ENCODE assay signal across 7 cellular contexts in the genomic region with DNA sequence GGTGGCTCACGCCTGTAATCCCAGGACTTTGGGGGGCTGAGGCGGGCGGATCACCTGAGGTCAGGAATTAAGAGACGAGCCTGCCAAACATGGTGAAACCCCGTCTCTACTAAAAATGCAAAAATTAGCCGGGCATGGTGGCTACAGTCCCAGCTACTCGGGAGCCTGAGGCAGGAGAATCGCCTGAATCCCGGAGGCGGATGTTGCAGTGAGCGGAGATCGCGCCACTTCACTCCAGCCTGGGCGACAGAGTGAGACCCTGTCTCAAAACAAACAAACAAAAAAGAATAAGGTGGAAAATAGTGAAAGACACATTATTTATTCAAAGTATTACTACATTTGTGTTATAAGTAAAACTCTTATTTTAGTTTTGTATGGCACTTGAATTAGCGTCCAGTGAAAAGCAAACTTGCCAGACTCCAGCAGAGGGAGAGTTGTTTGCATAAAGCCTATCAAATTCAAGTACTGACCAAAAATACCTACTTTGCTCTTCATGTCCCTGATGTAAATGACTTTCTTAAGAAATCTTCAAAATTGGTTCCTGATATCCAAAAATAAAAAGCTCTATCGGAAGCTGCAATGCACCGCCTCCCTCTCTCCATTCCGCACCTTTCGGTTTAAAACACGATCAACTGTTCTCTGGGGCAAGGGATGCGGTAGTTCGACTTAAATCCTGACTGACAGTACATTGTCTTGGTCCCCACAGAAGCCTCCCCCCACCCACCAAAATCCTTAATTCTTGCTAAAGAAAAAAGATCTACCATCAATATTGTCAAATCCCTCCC. TPM values are rescaled to one million over a fixed set of nuclear protein-coding genes. Genes with fewer than 3 reads are reported as not detected.
DNase-seq lines count a peak whose midpoint lies in the region; ATAC-seq and TF ChIP-seq lines count a peak whose summit lies in the region.

No MANE protein-coding gene starts in this region.

- H3K4me3 ChIP-seq in WI38 (ENCODE audit: low read depth, low read length), result peak overlapping the region; percentile 80
- peak overlapping the region; percentile 82 for H3K4me3 ChIP-seq in skeletal muscle satellite cell (ENCODE audit: low read length)

- H3K9me3 Mint-ChIP-seq in HFFc6 (no peaks in the 10 kb centered on the region), glutamatergic neuron (ENCODE audit: unreplicated experiment) (peaks cover 8% of the 10 kb centered on the region)

- H3K9me3 ChIP-seq in skeletal muscle satellite cell (replicated peaks; ENCODE audit: low read length), result no peaks in the 10 kb centered on the region

- no peaks in the 10 kb centered on the region for H3K27me3 ChIP-seq in skeletal muscle satellite cell (ENCODE audit: control insufficient read depth, insufficient read depth, low read length)

- H3K4me1 Mint-ChIP-seq in HFFc6 (ENCODE audit: low read depth) (peaks cover 42% of the 10 kb centered on the region), glutamatergic neuron (ENCODE audit: low read depth, unreplicated experiment) (peaks cover 15% of the 10 kb centered on the region)

- peak overlapping the region; percentile 89 for H3K4me2 ChIP-seq in skeletal muscle satellite cell (ENCODE audit: low read length)

- H3K27ac Mint-ChIP-seq in HFFc6 (peak overlapping the region; percentile 96), glutamatergic neuron (ENCODE audit: unreplicated experiment) (peak overlapping the region; percentile 92)

- H3K9ac ChIP-seq in skeletal muscle satellite cell (ENCODE audit: low read depth, low read length), result peak overlapping the region; percentile 92

- H3K36me3 ChIP-seq in skeletal muscle satellite cell (ENCODE audit: insufficient read depth, low read length), result peaks cover 8% of the 10 kb centered on the region

- H3K4me3 Mint-ChIP-seq in HFFc6, result peak overlapping the region; percentile 99
- H3K4me3 Mint-ChIP-seq in glutamatergic neuron (ENCODE audit: unreplicated experiment), result peak overlapping the region; percentile 90

- H3K27me3 Mint-ChIP-seq in HFFc6 (ENCODE audit: insufficient read depth) (peaks cover 2% of the 10 kb centered on the region; the same call in 1 of the 2 replicates), glutamatergic neuron (ENCODE audit: unreplicated experiment) (peaks cover 8% of the 10 kb centered on the region)

- peaks cover 24% of the 10 kb centered on the region for H3K4me1 ChIP-seq in skeletal muscle satellite cell (ENCODE audit: control insufficient read depth, insufficient read depth, low read length)

- TF ChIP-seq CTCF in HFFc6 (IDR thresholded peaks at IDR 0.05), result no peak
- no peak for TF ChIP-seq CTCF in WI38 (IDR thresholded peaks at IDR 0.05; ENCODE audit: low read depth, low read length)
- TF ChIP-seq CTCF in glutamatergic neuron (IDR thresholded peaks at IDR 0.05; ENCODE audit: partially characterized antibody, unreplicated experiment), result no peak

- H3K36me3 Mint-ChIP-seq in HFFc6 (ENCODE audit: low read depth) (peaks cover 16% of the 10 kb centered on the region; the same call in 1 of the 2 replicates), glutamatergic neuron (ENCODE audit: unreplicated experiment) (no peaks in the 10 kb centered on the region)

- ATAC-seq in HG03159 (IDR thresholded peaks at IDR 0.05; ENCODE audit: unreplicated experiment), result no peak

- DNase-seq in HFFc6 (no peak), glutamatergic neuron (no peak), SIG-M5 treated with dmso at 0.1 percent for 504 hours (lab: John Stamatoyannopoulos, UW; ENCODE audit: unreplicated experiment) (no peak), putamen (ENCODE audit: low spot score) (no peak)

RNA-seq across cellular contexts. Expression of gene TRPM7, which starts 1.2 kb away (rescaled TPM):
- 10 to 100 TPM; 20.6 to 24.6 (median 23.5) TPM for total RNA-seq in HFFc6 (2021; fragmentation: NEBNext Ultra II Directional; extraction: Animal tissue kit (Norgen Biotek cat#: 25700))
- 24.3 TPM for total RNA-seq in glutamatergic neuron (ENCODE audit: unreplicated experiment)
- 39.5 and 56.0 TPM in 2 replicates for total RNA-seq in skeletal muscle satellite cell (2012; rRNA removed)
